In the genomic region with DNA sequence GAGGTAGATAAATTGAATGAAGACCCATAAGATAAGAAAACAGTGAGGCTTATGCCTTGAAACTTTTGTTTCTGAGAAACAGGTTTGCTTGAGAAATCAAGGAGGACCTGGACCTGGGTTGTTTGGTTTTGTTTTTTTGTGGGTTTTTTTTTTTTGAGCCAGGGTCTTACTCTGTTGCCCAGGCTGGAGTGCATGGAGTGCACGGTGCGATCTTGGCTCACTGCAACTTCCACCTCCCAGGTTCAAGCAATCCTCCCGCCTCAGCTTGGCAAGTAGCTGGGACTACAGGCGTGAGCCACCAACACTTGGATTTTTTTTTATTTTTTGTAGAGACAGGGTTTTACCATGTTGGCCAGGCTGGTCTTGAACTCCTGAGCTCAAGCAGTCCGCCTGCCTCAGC, we compare ENCODE assay signal across 1 cellular context.
TF ChIP-seq lines count a peak whose summit lies in the region.

No MANE protein-coding gene starts in this region.

TF ChIP-seq in GM23338, 12 proteins besides CTCF, POLR2A, EP300 and RAD21 (continued from another document):
- TF ChIP-seq, protein P1, sequence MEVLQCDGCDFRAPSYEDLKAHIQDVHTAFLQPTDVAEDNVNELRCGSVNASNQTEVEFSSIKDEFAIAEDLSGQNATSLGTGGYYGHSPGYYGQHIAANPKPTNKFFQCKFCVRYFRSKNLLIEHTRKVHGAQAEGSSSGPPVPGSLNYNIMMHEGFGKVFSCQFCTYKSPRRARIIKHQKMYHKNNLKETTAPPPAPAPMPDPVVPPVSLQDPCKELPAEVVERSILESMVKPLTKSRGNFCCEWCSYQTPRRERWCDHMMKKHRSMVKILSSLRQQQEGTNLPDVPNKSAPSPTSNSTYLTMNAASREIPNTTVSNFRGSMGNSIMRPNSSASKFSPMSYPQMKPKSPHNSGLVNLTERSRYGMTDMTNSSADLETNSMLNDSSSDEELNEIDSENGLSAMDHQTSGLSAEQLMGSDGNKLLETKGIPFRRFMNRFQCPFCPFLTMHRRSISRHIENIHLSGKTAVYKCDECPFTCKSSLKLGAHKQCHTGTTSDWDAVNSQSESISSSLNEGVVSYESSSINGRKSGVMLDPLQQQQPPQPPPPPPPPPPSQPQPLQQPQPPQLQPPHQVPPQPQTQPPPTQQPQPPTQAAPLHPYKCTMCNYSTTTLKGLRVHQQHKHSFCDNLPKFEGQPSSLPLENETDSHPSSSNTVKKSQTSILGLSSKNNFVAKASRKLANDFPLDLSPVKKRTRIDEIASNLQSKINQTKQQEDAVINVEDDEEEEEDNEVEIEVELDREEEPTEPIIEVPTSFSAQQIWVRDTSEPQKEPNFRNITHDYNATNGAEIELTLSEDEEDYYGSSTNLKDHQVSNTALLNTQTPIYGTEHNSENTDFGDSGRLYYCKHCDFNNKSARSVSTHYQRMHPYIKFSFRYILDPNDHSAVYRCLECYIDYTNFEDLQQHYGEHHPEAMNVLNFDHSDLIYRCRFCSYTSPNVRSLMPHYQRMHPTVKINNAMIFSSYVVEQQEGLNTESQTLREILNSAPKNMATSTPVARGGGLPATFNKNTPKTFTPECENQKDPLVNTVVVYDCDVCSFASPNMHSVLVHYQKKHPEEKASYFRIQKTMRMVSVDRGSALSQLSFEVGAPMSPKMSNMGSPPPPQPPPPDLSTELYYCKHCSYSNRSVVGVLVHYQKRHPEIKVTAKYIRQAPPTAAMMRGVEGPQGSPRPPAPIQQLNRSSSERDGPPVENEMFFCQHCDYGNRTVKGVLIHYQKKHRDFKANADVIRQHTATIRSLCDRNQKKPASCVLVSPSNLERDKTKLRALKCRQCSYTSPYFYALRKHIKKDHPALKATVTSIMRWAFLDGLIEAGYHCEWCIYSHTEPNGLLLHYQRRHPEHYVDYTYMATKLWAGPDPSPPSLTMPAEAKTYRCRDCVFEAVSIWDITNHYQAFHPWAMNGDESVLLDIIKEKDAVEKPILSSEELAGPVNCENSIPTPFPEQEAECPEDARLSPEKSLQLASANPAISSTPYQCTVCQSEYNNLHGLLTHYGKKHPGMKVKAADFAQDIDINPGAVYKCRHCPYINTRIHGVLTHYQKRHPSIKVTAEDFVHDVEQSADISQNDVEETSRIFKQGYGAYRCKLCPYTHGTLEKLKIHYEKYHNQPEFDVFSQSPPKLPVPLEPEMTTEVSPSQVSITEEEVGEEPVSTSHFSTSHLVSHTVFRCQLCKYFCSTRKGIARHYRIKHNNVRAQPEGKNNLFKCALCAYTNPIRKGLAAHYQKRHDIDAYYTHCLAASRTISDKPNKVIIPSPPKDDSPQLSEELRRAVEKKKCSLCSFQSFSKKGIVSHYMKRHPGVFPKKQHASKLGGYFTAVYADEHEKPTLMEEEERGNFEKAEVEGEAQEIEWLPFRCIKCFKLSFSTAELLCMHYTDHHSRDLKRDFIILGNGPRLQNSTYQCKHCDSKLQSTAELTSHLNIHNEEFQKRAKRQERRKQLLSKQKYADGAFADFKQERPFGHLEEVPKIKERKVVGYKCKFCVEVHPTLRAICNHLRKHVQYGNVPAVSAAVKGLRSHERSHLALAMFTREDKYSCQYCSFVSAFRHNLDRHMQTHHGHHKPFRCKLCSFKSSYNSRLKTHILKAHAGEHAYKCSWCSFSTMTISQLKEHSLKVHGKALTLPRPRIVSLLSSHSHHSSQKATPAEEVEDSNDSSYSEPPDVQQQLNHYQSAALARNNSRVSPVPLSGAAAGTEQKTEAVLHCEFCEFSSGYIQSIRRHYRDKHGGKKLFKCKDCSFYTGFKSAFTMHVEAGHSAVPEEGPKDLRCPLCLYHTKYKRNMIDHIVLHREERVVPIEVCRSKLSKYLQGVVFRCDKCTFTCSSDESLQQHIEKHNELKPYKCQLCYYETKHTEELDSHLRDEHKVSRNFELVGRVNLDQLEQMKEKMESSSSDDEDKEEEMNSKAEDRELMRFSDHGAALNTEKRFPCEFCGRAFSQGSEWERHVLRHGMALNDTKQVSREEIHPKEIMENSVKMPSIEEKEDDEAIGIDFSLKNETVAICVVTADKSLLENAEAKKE (CRISPR knock-in tag; IDR thresholded peaks at IDR 0.05) = no peak
- TF ChIP-seq, protein P2, sequence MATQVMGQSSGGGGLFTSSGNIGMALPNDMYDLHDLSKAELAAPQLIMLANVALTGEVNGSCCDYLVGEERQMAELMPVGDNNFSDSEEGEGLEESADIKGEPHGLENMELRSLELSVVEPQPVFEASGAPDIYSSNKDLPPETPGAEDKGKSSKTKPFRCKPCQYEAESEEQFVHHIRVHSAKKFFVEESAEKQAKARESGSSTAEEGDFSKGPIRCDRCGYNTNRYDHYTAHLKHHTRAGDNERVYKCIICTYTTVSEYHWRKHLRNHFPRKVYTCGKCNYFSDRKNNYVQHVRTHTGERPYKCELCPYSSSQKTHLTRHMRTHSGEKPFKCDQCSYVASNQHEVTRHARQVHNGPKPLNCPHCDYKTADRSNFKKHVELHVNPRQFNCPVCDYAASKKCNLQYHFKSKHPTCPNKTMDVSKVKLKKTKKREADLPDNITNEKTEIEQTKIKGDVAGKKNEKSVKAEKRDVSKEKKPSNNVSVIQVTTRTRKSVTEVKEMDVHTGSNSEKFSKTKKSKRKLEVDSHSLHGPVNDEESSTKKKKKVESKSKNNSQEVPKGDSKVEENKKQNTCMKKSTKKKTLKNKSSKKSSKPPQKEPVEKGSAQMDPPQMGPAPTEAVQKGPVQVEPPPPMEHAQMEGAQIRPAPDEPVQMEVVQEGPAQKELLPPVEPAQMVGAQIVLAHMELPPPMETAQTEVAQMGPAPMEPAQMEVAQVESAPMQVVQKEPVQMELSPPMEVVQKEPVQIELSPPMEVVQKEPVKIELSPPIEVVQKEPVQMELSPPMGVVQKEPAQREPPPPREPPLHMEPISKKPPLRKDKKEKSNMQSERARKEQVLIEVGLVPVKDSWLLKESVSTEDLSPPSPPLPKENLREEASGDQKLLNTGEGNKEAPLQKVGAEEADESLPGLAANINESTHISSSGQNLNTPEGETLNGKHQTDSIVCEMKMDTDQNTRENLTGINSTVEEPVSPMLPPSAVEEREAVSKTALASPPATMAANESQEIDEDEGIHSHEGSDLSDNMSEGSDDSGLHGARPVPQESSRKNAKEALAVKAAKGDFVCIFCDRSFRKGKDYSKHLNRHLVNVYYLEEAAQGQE (IDR thresholded peaks at IDR 0.05; ENCODE audit: unreplicated experiment) = no peak
- TF ChIP-seq ZNF114 (CRISPR knock-in tag; IDR thresholded peaks at IDR 0.05) = no peak
- TF ChIP-seq NANOG (IDR thresholded peaks at IDR 0.05; ENCODE audit: borderline replicate concordance) = no peak
- TF ChIP-seq POLR2AphosphoS5 (IDR thresholded peaks at IDR 0.05; ENCODE audit: low read depth) = no peak
- no peak for TF ChIP-seq JUNB (IDR thresholded peaks at IDR 0.05; ENCODE audit: unreplicated experiment)
- TF ChIP-seq, protein P3, sequence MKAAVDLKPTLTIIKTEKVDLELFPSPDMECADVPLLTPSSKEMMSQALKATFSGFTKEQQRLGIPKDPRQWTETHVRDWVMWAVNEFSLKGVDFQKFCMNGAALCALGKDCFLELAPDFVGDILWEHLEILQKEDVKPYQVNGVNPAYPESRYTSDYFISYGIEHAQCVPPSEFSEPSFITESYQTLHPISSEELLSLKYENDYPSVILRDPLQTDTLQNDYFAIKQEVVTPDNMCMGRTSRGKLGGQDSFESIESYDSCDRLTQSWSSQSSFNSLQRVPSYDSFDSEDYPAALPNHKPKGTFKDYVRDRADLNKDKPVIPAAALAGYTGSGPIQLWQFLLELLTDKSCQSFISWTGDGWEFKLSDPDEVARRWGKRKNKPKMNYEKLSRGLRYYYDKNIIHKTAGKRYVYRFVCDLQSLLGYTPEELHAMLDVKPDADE (IDR thresholded peaks at IDR 0.05) = no peak
